In the genomic region with DNA sequence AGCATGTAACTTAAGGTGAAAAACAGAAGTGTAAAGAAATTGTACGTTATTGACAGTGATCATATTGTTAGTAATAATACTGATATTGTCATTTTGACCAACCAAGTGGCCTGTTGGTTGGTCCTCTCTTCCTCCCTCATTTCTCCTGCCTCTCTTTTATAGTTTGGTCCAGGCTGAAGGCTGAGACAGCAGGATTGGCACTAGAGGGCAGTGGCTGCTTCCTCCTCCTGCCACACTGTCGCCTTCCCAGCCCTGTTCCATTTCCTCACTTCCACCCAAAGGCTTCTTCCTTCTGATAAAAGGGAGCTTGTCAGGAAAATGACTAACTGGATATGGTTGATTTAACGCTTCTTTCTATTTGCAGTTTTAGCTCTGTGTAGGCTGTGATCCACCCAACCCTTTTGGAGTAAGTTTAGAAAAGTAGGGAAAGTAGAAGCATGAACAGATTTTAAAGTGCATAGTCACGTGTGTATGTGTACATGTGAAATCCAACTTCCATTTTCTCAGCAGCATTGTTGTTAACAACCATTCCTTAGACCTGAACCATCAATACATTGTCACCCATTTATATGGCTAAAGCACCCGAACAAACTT, we compare ENCODE assay signal across 9 cellular contexts. TPM values are rescaled to one million over a fixed set of nuclear protein-coding genes. Genes with fewer than 3 reads are reported as not detected.
DNase-seq lines count a peak whose midpoint lies in the region; ATAC-seq and TF ChIP-seq lines count a peak whose summit lies in the region.
"Had no signal": no experiment of that assay in that cellular context is flagged by ENCODE, and none has a peak within 500 bp of the region (broad histone marks: within the 10 kb centered on the region; RNA-seq: fewer than 3 reads in every experiment).

No MANE protein-coding gene starts in this region.

- no peak overlapping the region for H2AK9ac ChIP-seq in IMR-90 (replicated peaks; ENCODE audit: low read depth, low read length, poor library complexity)

- ATAC-seq in IMR-90 (ENCODE audit: low read depth) (peak; percentile 48), GM18870 (IDR thresholded peaks at IDR 0.05; ENCODE audit: unreplicated experiment) (no peak), HG02870 (IDR thresholded peaks at IDR 0.05; ENCODE audit: unreplicated experiment) (no peak)

- H2BK20ac ChIP-seq in IMR-90 (ENCODE audit: low read depth, low read length), result no peak overlapping the region

- no peak for TF ChIP-seq POLR2A in IMR-90 (IDR thresholded peaks at IDR 0.05; ENCODE audit: low read depth, low read length)

- no peak overlapping the region for H2AFZ ChIP-seq in IMR-90 (replicated peaks; ENCODE audit: low read length, poor library complexity)

- no peaks in the 10 kb centered on the region for H3K27me3 Mint-ChIP-seq in brain
- H3K27me3 Mint-ChIP-seq: activated naive CD8-positive, alpha-beta T cell treated with anti-CD3 and anti-CD28 coated beads, Interleukin-2, amount 10 ng/mL, durations not matched to agents 7 days and 5 days had no signal

- no peak overlapping the region for H4K8ac ChIP-seq in IMR-90 (ENCODE audit: low read depth in 2 of 2, low read length in 2 of 2)

- no peak overlapping the region for H4K5ac ChIP-seq in IMR-90 (ENCODE audit: low read depth, low read length)

- no TSS peak for BruUV-seq in IMR-90 (replicated peaks; lab: Mats Ljungman, UMichigan)

- H3K27ac ChIP-seq in IMR-90 (ENCODE audit: insufficient read depth, low read length) (no peak overlapping the region), layer of hippocampus (ENCODE audit: low read depth, low read length) (peak overlapping the region; percentile 7)

- H3K4me2 ChIP-seq in IMR-90 (ENCODE audit: low read depth, low read length), result no peak overlapping the region

- H3K79me1 ChIP-seq in IMR-90 (ENCODE audit: low read depth in 1 of 2, low read length in 2 of 2), result no peaks in the 10 kb centered on the region

- no peak overlapping the region for H2BK5ac ChIP-seq in IMR-90 (ENCODE audit: low read depth, low read length, poor library complexity, severe bottlenecking)

- peaks cover 9% of the 10 kb centered on the region for H3K4me1 Mint-ChIP-seq in brain
- H3K4me1 Mint-ChIP-seq: activated naive CD8-positive, alpha-beta T cell treated with anti-CD3 and anti-CD28 coated beads, Interleukin-2, amount 10 ng/mL, durations not matched to agents 7 days and 5 days had no signal

- H3K36me3 ChIP-seq in BJ (ENCODE audit: control insufficient read depth, insufficient read depth, low read length) (peaks cover 3% of the 10 kb centered on the region; the same call in 1 of the 2 replicates), IMR-90 (ENCODE audit: control insufficient read depth, insufficient read depth, low read length) (peaks cover 7% of the 10 kb centered on the region)

- CTCF ChIA-PET in BJ (lab: Yijun Ruan, JAX) (interaction anchor here (0.6 to 2.7 kb wide), 3 partner anchors 10 to 168 kb away, joined by 3 to 16 read pairs (median 4); no protein-coding TSS in a partner anchor), IMR-90 (lab: Yijun Ruan, JAX) (interaction anchor here (0.6 to 1.8 kb wide), 4 partner anchors 57 to 462 kb away, joined by 3 to 6 read pairs (median 4); no protein-coding TSS in a partner anchor)

- in situ Hi-C loops in IMR-90 (cut with MboI; ENCODE audit: low sequenced_read_pairs), result loop anchor here (25.0 kb wide), 1 partner anchor 156 kb away; the partner anchor contains the start of gene ZNF366

- H2AK5ac ChIP-seq in IMR-90 (ENCODE audit: low read depth, low read length), result peak overlapping the region; percentile 0; the same call in 1 of the 2 replicates

- TF ChIP-seq CTCF in BJ (IDR thresholded peaks at IDR 0.05; ENCODE audit: insufficient read depth, low read depth, low read length) (peak; percentile 61), IMR-90 (conservative IDR thresholded peaks at IDR 0.05; ENCODE audit: low read depth, low read length) (peak; percentile 40), brain (conservative IDR thresholded peaks at IDR 0.05) (peak; percentile 59 to 78)

- H3K9me1 ChIP-seq in IMR-90 (ENCODE audit: insufficient read depth, low read length), result peaks cover 5% of the 10 kb centered on the region

- H4K91ac ChIP-seq in IMR-90 (ENCODE audit: insufficient read depth, low read depth, low read length), result no peak overlapping the region

- no peak overlapping the region for H2BK120ac ChIP-seq in IMR-90 (ENCODE audit: low read depth, low read length)

- dilution Hi-C loops in IMR-90 (cut with HindIII; ENCODE audit: low sequenced_read_pairs, unreplicated experiment), result no loop called here

- no peak overlapping the region for H2BK15ac ChIP-seq in IMR-90 (ENCODE audit: low read depth, low read length)

- H3K4ac ChIP-seq in IMR-90 (ENCODE audit: low read depth, low read length), result no peak overlapping the region

- peaks cover 23% of the 10 kb centered on the region for H3K36me3 Mint-ChIP-seq in brain

- peak; percentile 46 for TF ChIP-seq RAD21 in IMR-90 (IDR thresholded peaks at IDR 0.05; ENCODE audit: low read length)

- no peaks in the 10 kb centered on the region for H4K20me1 ChIP-seq in IMR-90 (ENCODE audit: insufficient read depth, low read length)

- H3K18ac ChIP-seq in IMR-90 (ENCODE audit: low read depth, low read length), result no peak overlapping the region

- H3K4me3 ChIP-seq in BJ (ENCODE audit: low read depth, low read length) (no peak overlapping the region), IMR-90 (ENCODE audit: insufficient read depth, low read depth, low read length) (no peak overlapping the region)

- 100% methylated on average over 1 of the region's 5 CpGs; no CpG with 5 or more reads in 1 of the 2 experiments for WGBS in IMR-90 (ENCODE audit: extremely low coverage in 2 of 2, insufficient read length in 1 of 2), 2 experiments

- H3K56ac ChIP-seq in IMR-90 (ENCODE audit: extremely low read depth, insufficient read depth, low read length), result no peak overlapping the region

- no peaks in the 10 kb centered on the region for H3K4me1 ChIP-seq in IMR-90 (ENCODE audit: control insufficient read depth, insufficient read depth, low read length)

- H3K9ac ChIP-seq in IMR-90 (ENCODE audit: low read depth, low read length), result no peak overlapping the region

- H3K9me3 ChIP-seq in IMR-90 (ENCODE audit: control insufficient read depth, insufficient read depth, low read length), result no peaks in the 10 kb centered on the region

- H3K4me3 Mint-ChIP-seq in brain, result no peak overlapping the region
- H3K4me3 Mint-ChIP-seq: activated naive CD8-positive, alpha-beta T cell treated with anti-CD3 and anti-CD28 coated beads, Interleukin-2, amount 10 ng/mL, durations not matched to agents 7 days and 5 days had no signal

- H3K9me3 Mint-ChIP-seq in brain, result no peaks in the 10 kb centered on the region
- H3K9me3 Mint-ChIP-seq: activated naive CD8-positive, alpha-beta T cell treated with anti-CD3 and anti-CD28 coated beads, Interleukin-2, amount 10 ng/mL, durations not matched to agents 7 days and 5 days had no signal

- H3K27ac Mint-ChIP-seq in brain, result peak overlapping the region in 4 of 5 experiments; percentile 33 to 94 (median 40)
- H3K27ac Mint-ChIP-seq: activated naive CD8-positive, alpha-beta T cell treated with anti-CD3 and anti-CD28 coated beads, Interleukin-2, amount 10 ng/mL, durations not matched to agents 7 days and 5 days had no signal

- intact Hi-C loops in IMR-90 (cut with micrococcal nuclease), result no loop called here

- POLR2A ChIA-PET in BJ (lab: Charles Lee) (no interaction called here), IMR-90 (lab: Charles Lee; ENCODE audit: unreplicated experiment) (no interaction called here)

- no peak overlapping the region for H3K23ac ChIP-seq in IMR-90 (ENCODE audit: low read depth, low read length)

- no peaks in the 10 kb centered on the region for H3K27me3 ChIP-seq in BJ (ENCODE audit: control insufficient read depth, insufficient read depth, low read length)
- H3K27me3 ChIP-seq in IMR-90 (ENCODE audit: control insufficient read depth, insufficient read depth, low read length), result no peaks in the 10 kb centered on the region
- H3K27me3 ChIP-seq in layer of hippocampus (ENCODE audit: control insufficient read depth, insufficient read depth, low read length), result no peaks in the 10 kb centered on the region

- DNase-seq in BJ (ENCODE audit: low read depth), result no peak
- peak; percentile 22 for DNase-seq in IMR-90
- no peak for DNase-seq in NCI-H510A treated with DMSO at 0.1 percent for 48 hours (lab: John Stamatoyannopoulos, UW)
- DNase-seq in NCI-H2107 treated with DMSO at 0.1 percent for 48 hours (lab: John Stamatoyannopoulos, UW; ENCODE audit: unreplicated experiment), result no peak
- DNase-seq: activated naive CD8-positive, alpha-beta T cell treated with anti-CD3 and anti-CD28 coated beads, Interleukin-2, amount 10 ng/mL, durations not matched to agents 7 days and 5 days had no signal

- no peak overlapping the region for H3K14ac ChIP-seq in IMR-90 (replicated peaks; ENCODE audit: low read depth, low read length)

TF ChIP-seq in IMR-90, 13 proteins besides CTCF, POLR2A, EP300 and RAD21 (continues in another document):
- TF ChIP-seq USF2 (IDR thresholded peaks at IDR 0.05; ENCODE audit: low read depth, low read length) (no peak), BHLHE40 (IDR thresholded peaks at IDR 0.05; ENCODE audit: low read depth, low read length) (no peak), CEBPB (IDR thresholded peaks at IDR 0.05; ENCODE audit: low read depth, low read length) (no peak), MAZ (IDR thresholded peaks at IDR 0.05; ENCODE audit: borderline replicate concordance, low read depth, low read length) (no peak), RCOR1 (IDR thresholded peaks at IDR 0.05; ENCODE audit: insufficient replicate concordance, low read length) (no peak)

RNA-seq across cellular contexts. Expression of gene PTCD2, which starts 35.6 kb away (rescaled TPM):
- polyA plus RNA-seq in BJ (2011; rRNA removed), result 7.7 and 11.4 TPM in 2 replicates
- polyA minus RNA-seq in BJ (2011; rRNA and poly(A)+ RNA removed), result 6.2 and 6.3 TPM in 2 replicates
- total RNA-seq in IMR-90 (2012; rRNA removed), result 9.9 and 10.0 TPM in 2 replicates
- polyA plus RNA-seq in IMR-90 (2012; rRNA removed), result 5.2 and 6.5 TPM in 2 replicates
- 1.6 and 2.2 TPM in 2 replicates for polyA plus RNA-seq in IMR-90 (2012; cell fraction: cytosol; rRNA removed)
- 3.1 and 8.4 TPM in 2 replicates for polyA plus RNA-seq in IMR-90 (2012; cell fraction: nucleus; rRNA removed; ENCODE audit: low replicate concordance)
- polyA plus RNA-seq in brain (ENCODE audit: insufficient read depth, low read depth, low replicate concordance), result 2.1 TPM

RNA-seq across cellular contexts. Expression of gene MRPS27, which starts 35.8 kb away (rescaled TPM):
- polyA plus RNA-seq in BJ (2011; rRNA removed) (52.6 and 58.8 TPM in 2 replicates), IMR-90 (2012; rRNA removed) (38.7 and 46.9 TPM in 2 replicates), brain (ENCODE audit: insufficient read depth, low read depth, low replicate concordance) (33.5 TPM)
- 57.0 and 104 TPM in 2 replicates for polyA minus RNA-seq in BJ (2011; rRNA and poly(A)+ RNA removed)
- 80.3 and 90.5 TPM in 2 replicates for total RNA-seq in IMR-90 (2012; rRNA removed)
- polyA plus RNA-seq in IMR-90 (2012; cell fraction: cytosol; rRNA removed), result 21.4 and 34.8 TPM in 2 replicates
- polyA plus RNA-seq in IMR-90 (2012; cell fraction: nucleus; rRNA removed; ENCODE audit: low replicate concordance), result 20.3 and 37.8 TPM in 2 replicates
